In the genomic region with DNA sequence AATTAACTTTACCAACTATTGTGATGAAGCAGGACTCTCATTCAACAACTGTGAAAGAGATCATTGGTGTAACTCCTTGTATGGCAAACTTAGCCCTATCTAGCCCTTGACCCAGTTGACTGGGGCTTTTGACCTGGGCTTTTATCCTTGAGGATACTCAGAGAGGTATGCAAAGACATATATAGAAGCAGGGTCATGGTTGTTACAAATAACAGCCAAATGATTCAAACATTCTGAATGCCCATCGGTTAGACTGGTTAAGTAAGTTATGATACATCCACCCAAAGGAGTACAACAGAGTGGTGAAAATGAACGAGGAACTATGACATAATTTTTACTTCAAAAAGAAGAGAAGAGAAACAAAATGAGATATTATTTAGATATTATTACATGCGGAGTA, we compare ENCODE assay signal across 31 cellular contexts. TPM values are rescaled to one million over a fixed set of nuclear protein-coding genes. Genes with fewer than 3 reads are reported as not detected.
"Had no signal": no experiment of that assay in that cellular context is flagged by ENCODE, and none has a peak within 500 bp of the region (broad histone marks: within the 10 kb centered on the region; RNA-seq: fewer than 3 reads in every experiment).

No MANE protein-coding gene starts in this region.

- H3K9ac ChIP-seq: neural progenitor cell, parathyroid adenoma had no signal

- H3K4me1 Mint-ChIP-seq: natural killer cell; nephron; stimulated activated memory B cell treated with anti-CD40 and anti-IgM and Interleukin-4, amounts not matched to agents 10 μg/mL and 1 μg/mL and 100 μg/mL, for 72 hours; stimulated activated naive CD8-positive, alpha-beta T cell treated with anti-CD3 and anti-CD28 coated beads, Interleukin-15, amount 100 ng/mL, for 72 hours had no signal

- DNase-seq: natural killer cell; occipital lobe; ovary; posterior cingulate gyrus; psoas muscle; right cardiac atrium; right lobe of liver; sigmoid colon; small intestine; spleen; stimulated activated CD4-positive, alpha-beta T cell treated with anti-CD3 and anti-CD28 coated beads, Interleukin-12 subunit alpha, Interleukin-12 subunit beta, amount 100 ng/mL, for 4 hours; stimulated activated CD4-positive, alpha-beta T cell treated with anti-CD3 and anti-CD28 coated beads, Interleukin-1b, Interleukin-23, amount 100 ng/mL, for 48 hours; stimulated activated CD4-positive, alpha-beta T cell treated with anti-CD3 and anti-CD28 coated beads, Interleukin-4, amount 100 ng/mL, for 1 hour; stimulated activated CD4-positive, alpha-beta T cell treated with anti-CD3 and anti-CD28 coated beads, Interleukin-4, amount 100 ng/mL, for 4 hours; stimulated activated CD8-positive, alpha-beta memory T cell treated with anti-CD3 and anti-CD28 coated beads, Interleukin-4, amount 100 ng/mL, for 48 hours; stimulated activated naive CD4-positive, alpha-beta T cell; stimulated activated naive CD8-positive, alpha-beta T cell treated with anti-CD3 and anti-CD28 coated beads, Interleukin-15, amount 100 ng/mL, for 72 hours; stimulated activated naive CD8-positive, alpha-beta T cell treated with anti-CD3 and anti-CD28 coated beads, Interleukin-15, Interleukin-2, amounts not matched to agents 100 U/mL and 50 U/mL, for 24 hours; substantia nigra; testis; tibial artery; transverse colon; upper lobe of left lung had no signal

- H3K27me3 ChIP-seq: neural progenitor cell, ovary, right lobe of liver, sigmoid colon, suprapubic skin, testis, transverse colon, upper lobe of left lung, vagina had no signal

- H3K4me3 ChIP-seq: neural progenitor cell, ovary, psoas muscle, right lobe of liver, sigmoid colon, spleen, suprapubic skin, testis, tibial artery, transverse colon, upper lobe of left lung, vagina had no signal

- ATAC-seq: natural killer cell; psoas muscle; right cardiac atrium; right lobe of liver; stimulated activated memory B cell treated with anti-CD40 and anti-IgM and Interleukin-4, amounts not matched to agents 10 μg/mL and 1 μg/mL and 100 μg/mL, for 72 hours; stimulated activated naive CD8-positive, alpha-beta T cell treated with anti-CD3 and anti-CD28 coated beads, Interleukin-15, amount 100 ng/mL, for 72 hours; stimulated activated naive CD8-positive, alpha-beta T cell treated with anti-CD3 and anti-CD28 coated beads, Interleukin-15, Interleukin-2, amounts not matched to agents 100 U/mL and 50 U/mL, for 24 hours had no signal

- H2AFZ ChIP-seq: neural progenitor cell, parathyroid adenoma had no signal

- H3K36me3 ChIP-seq: neural progenitor cell, ovary, right lobe of liver, sigmoid colon, spleen, suprapubic skin, tibial artery, transverse colon, upper lobe of left lung, vagina had no signal

- H3K4me2 ChIP-seq: neural progenitor cell had no signal

- H3K9me3 Mint-ChIP-seq: natural killer cell; neural progenitor cell; stimulated activated memory B cell treated with anti-CD40 and anti-IgM and Interleukin-4, amounts not matched to agents 10 μg/mL and 1 μg/mL and 100 μg/mL, for 72 hours; stimulated activated naive CD8-positive, alpha-beta T cell treated with anti-CD3 and anti-CD28 coated beads, Interleukin-15, amount 100 ng/mL, for 72 hours had no signal

- H3K4me1 ChIP-seq: neural progenitor cell, parathyroid adenoma, psoas muscle, right lobe of liver, sigmoid colon, spleen, suprapubic skin, testis, tibial artery, transverse colon, upper lobe of left lung, vagina had no signal

- H3K4me3 Mint-ChIP-seq: natural killer cell; nephron; neural progenitor cell; stimulated activated memory B cell treated with anti-CD40 and anti-IgM and Interleukin-4, amounts not matched to agents 10 μg/mL and 1 μg/mL and 100 μg/mL, for 72 hours; stimulated activated naive CD8-positive, alpha-beta T cell treated with anti-CD3 and anti-CD28 coated beads, Interleukin-15, amount 100 ng/mL, for 72 hours had no signal

- H3K36me3 Mint-ChIP-seq: natural killer cell; neural progenitor cell; stimulated activated memory B cell treated with anti-CD40 and anti-IgM and Interleukin-4, amounts not matched to agents 10 μg/mL and 1 μg/mL and 100 μg/mL, for 72 hours had no signal

- FAIRE-seq: small intestine, urothelium cell line had no signal

- H3K27ac Mint-ChIP-seq: natural killer cell; nephron; neural progenitor cell; progenitor cell of endocrine pancreas; stimulated activated memory B cell treated with anti-CD40 and anti-IgM and Interleukin-4, amounts not matched to agents 10 μg/mL and 1 μg/mL and 100 μg/mL, for 72 hours; stimulated activated naive CD8-positive, alpha-beta T cell treated with anti-CD3 and anti-CD28 coated beads, Interleukin-15, amount 100 ng/mL, for 72 hours had no signal

- H3K9me3 ChIP-seq: psoas muscle, right lobe of liver, sigmoid colon, spleen, suprapubic skin, testis, tibial artery, transverse colon, upper lobe of left lung, vagina had no signal

- H3K27ac ChIP-seq: neural progenitor cell, ovary, psoas muscle, right lobe of liver, sigmoid colon, spleen, suprapubic skin, testis, tibial artery, transverse colon, upper lobe of left lung, vagina had no signal

RNA-seq across cellular contexts. Expression of gene ALDH1A3, which starts 38.2 kb away (rescaled TPM):
- total RNA-seq: natural killer cell had no signal
